ENCODE assay signal across 8 cellular contexts in the genomic region with DNA sequence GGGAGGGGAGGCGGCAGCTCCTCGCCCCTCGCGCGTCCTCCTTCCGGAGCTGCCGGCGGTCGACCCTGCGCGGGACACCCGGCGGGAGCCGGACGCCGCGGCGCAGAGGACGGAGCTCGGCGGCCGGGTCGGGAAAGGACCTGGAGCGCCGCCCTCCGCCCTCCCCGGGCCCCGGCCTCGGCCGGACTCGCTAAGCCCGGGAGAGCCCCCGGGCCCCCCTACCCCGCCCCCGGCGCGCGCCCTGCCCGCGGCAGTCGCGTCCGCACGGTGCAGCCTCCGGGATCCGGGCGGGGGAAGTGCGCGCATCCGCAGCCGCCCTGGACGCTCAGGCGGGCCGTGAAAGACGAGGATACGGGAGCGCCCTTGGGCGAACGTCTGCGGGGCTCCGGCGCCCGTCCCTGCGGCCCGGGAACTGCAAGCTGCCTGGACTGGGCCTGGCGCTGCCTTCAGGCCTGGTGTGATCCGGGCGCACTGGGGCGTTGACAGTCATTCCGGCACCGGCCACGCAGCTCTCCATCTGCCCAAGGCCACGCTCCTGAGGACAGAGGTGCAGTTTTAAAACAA. TPM values are rescaled to one million over a fixed set of nuclear protein-coding genes. Genes with fewer than 3 reads are reported as not detected.
DNase-seq lines count a peak whose midpoint lies in the region; ATAC-seq and TF ChIP-seq lines count a peak whose summit lies in the region.

No MANE protein-coding gene starts in this region.

- peak overlapping the region; percentile 37 for H3K4me3 Mint-ChIP-seq in T-helper 1 cell treated with Interleukin-12 subunit alpha and Interleukin-12 subunit beta and Interleukin-4 antibody, amounts not matched to agents 30 μg/mL and 1 μg/mL, for 36 hours
- peak overlapping the region; percentile 62 for H3K4me3 Mint-ChIP-seq in activated CD8-positive, alpha-beta T cell treated with anti-CD3 and anti-CD28 coated beads, Interleukin-2, amount 10 ng/mL, durations not matched to agents 7 days and 5 days

- peaks cover 0 to 12% of the 10 kb centered on the region in 2 donors for H3K36me3 ChIP-seq in gastroesophageal sphincter
- H3K36me3 ChIP-seq in parathyroid adenoma (ENCODE audit: control insufficient read depth, insufficient read depth, low read length): no peaks in the 10 kb centered on the region

- H3K27ac Mint-ChIP-seq in T-helper 1 cell treated with Interleukin-12 subunit alpha and Interleukin-12 subunit beta and Interleukin-4 antibody, amounts not matched to agents 30 μg/mL and 1 μg/mL, for 36 hours: no peak overlapping the region
- H3K27ac Mint-ChIP-seq in activated CD8-positive, alpha-beta T cell treated with anti-CD3 and anti-CD28 coated beads, Interleukin-2, amount 10 ng/mL, durations not matched to agents 7 days and 5 days: peak overlapping the region; percentile 20

- H3K4me1 Mint-ChIP-seq in T-helper 1 cell treated with Interleukin-12 subunit alpha and Interleukin-12 subunit beta and Interleukin-4 antibody, amounts not matched to agents 30 μg/mL and 1 μg/mL, for 36 hours (ENCODE audit: low read depth): peaks cover 7% of the 10 kb centered on the region
- H3K4me1 Mint-ChIP-seq in activated CD8-positive, alpha-beta T cell treated with anti-CD3 and anti-CD28 coated beads, Interleukin-2, amount 10 ng/mL, durations not matched to agents 7 days and 5 days (ENCODE audit: low read depth): peaks cover 24% of the 10 kb centered on the region

- TF ChIP-seq CTCF in gastroesophageal sphincter (IDR thresholded peaks at IDR 0.05): no peak
- no peak for TF ChIP-seq CTCF in parathyroid adenoma (IDR thresholded peaks at IDR 0.05)

- peak overlapping the region; percentile 77 for H3K4me2 ChIP-seq in parathyroid adenoma (ENCODE audit: low read length)

- TF ChIP-seq EP300 in gastroesophageal sphincter (IDR thresholded peaks at IDR 0.05): no peak

- no peak overlapping the region for H3K9ac ChIP-seq in parathyroid adenoma

- H3K4me1 ChIP-seq in gastroesophageal sphincter (peaks cover 0 to 63% (median 42%) of the 10 kb centered on the region in 3 donors), parathyroid adenoma (peaks cover 2% of the 10 kb centered on the region)

- peaks cover 5% of the 10 kb centered on the region for H3K27me3 ChIP-seq in gastroesophageal sphincter
- no peaks in the 10 kb centered on the region for H3K27me3 ChIP-seq in parathyroid adenoma (ENCODE audit: control insufficient read depth, insufficient read depth, low read length)

- DNase-seq in T-helper 1 cell (no peak), NCI-H526 treated with DMSO at 0.1 percent for 48 hours (lab: John Stamatoyannopoulos, UW) (no peak)
- no peak for DNase-seq in activated CD8-positive, alpha-beta T cell treated with anti-CD3 and anti-CD28 coated beads, Interleukin-2, amount 10 ng/mL, durations not matched to agents 7 days and 5 days

- ATAC-seq in activated CD8-positive, alpha-beta T cell treated with anti-CD3 and anti-CD28 coated beads, Interleukin-2, amount 10 ng/mL, durations not matched to agents 7 days and 5 days: peak; percentile 33
- ATAC-seq in gastroesophageal sphincter (peak; percentile 28), HG03439 (IDR thresholded peaks at IDR 0.05; ENCODE audit: unreplicated experiment) (no peak), HG02973 (IDR thresholded peaks at IDR 0.05; ENCODE audit: unreplicated experiment) (no peak)

- TF ChIP-seq POLR2A in gastroesophageal sphincter (IDR thresholded peaks at IDR 0.05): no peak

- peak overlapping the region; percentile 70 to 100 (median 96) for H3K27ac ChIP-seq in gastroesophageal sphincter
- H3K27ac ChIP-seq in parathyroid adenoma: peak overlapping the region; percentile 77

- POLR2A ChIA-PET in activated CD8-positive, alpha-beta T cell treated with anti-CD3 and anti-CD28 coated beads, Interleukin-2, amount 10 ng/mL, durations not matched to agents 7 days and 5 days (lab: Charles Lee): interaction anchor here (0.6 to 1.6 kb wide), 6 partner anchors 9 to 116 kb away, joined by 3 to 8 read pairs (median 4); no protein-coding TSS in a partner anchor

- no peaks in the 10 kb centered on the region for H3K36me3 Mint-ChIP-seq in T-helper 1 cell treated with Interleukin-12 subunit alpha and Interleukin-12 subunit beta and Interleukin-4 antibody, amounts not matched to agents 30 μg/mL and 1 μg/mL, for 36 hours (ENCODE audit: low read depth)
- H3K36me3 Mint-ChIP-seq in activated CD8-positive, alpha-beta T cell treated with anti-CD3 and anti-CD28 coated beads, Interleukin-2, amount 10 ng/mL, durations not matched to agents 7 days and 5 days (ENCODE audit: low read depth): no peaks in the 10 kb centered on the region

- WGBS in gastroesophageal sphincter (ENCODE audit: low coverage in 1 of 2), 2 donors: no CpG with 5 or more reads among the region's 73 CpGs

- peak overlapping the region; percentile 71 to 81 for H3K4me3 ChIP-seq in gastroesophageal sphincter
- H3K4me3 ChIP-seq in parathyroid adenoma (ENCODE audit: low read depth, low read length): peak overlapping the region; percentile 46

- peaks cover 16% of the 10 kb centered on the region for H3K27me3 Mint-ChIP-seq in T-helper 1 cell treated with Interleukin-12 subunit alpha and Interleukin-12 subunit beta and Interleukin-4 antibody, amounts not matched to agents 30 μg/mL and 1 μg/mL, for 36 hours (ENCODE audit: low read depth)
- peaks cover 7% of the 10 kb centered on the region for H3K27me3 Mint-ChIP-seq in activated CD8-positive, alpha-beta T cell treated with anti-CD3 and anti-CD28 coated beads, Interleukin-2, amount 10 ng/mL, durations not matched to agents 7 days and 5 days (ENCODE audit: low read depth)

- H3K79me2 ChIP-seq in parathyroid adenoma: peaks cover 6% of the 10 kb centered on the region

- H3K9me3 ChIP-seq in gastroesophageal sphincter (no peaks in the 10 kb centered on the region), parathyroid adenoma (ENCODE audit: control insufficient read depth, low read length) (no peaks in the 10 kb centered on the region)

- H3K9me3 Mint-ChIP-seq in T-helper 1 cell treated with Interleukin-12 subunit alpha and Interleukin-12 subunit beta and Interleukin-4 antibody, amounts not matched to agents 30 μg/mL and 1 μg/mL, for 36 hours: no peaks in the 10 kb centered on the region
- no peaks in the 10 kb centered on the region for H3K9me3 Mint-ChIP-seq in activated CD8-positive, alpha-beta T cell treated with anti-CD3 and anti-CD28 coated beads, Interleukin-2, amount 10 ng/mL, durations not matched to agents 7 days and 5 days (ENCODE audit: insufficient read depth)

- CTCF ChIA-PET in activated CD8-positive, alpha-beta T cell treated with anti-CD3 and anti-CD28 coated beads, Interleukin-2, amount 10 ng/mL, durations not matched to agents 7 days and 5 days (lab: Charles Lee): interaction anchor here (0.9 to 1.6 kb wide), 3 partner anchors 14 to 27 kb away, joined by 3 to 4 read pairs (median 4); no protein-coding TSS in a partner anchor

- peak overlapping the region; percentile 38 for H2AFZ ChIP-seq in parathyroid adenoma

RNA-seq across cellular contexts. Expression of gene NACC2, which starts 0.5 kb away (rescaled TPM):
- 1 to 10 TPM; 5.6 to 6.4 TPM for total RNA-seq in activated CD8-positive, alpha-beta T cell treated with anti-CD3 and anti-CD28 coated beads, Interleukin-2, amount 10 ng/mL, durations not matched to agents 7 days and 5 days
- 100 to 1,000 TPM in 3 of 4 donors, 10 to 100 TPM in 1; 71.4 to 209 (median 110) TPM for total RNA-seq in gastroesophageal sphincter

RNA-seq across cellular contexts. Expression of gene TMEM250, which starts 23.1 kb away (rescaled TPM):
- total RNA-seq in activated CD8-positive, alpha-beta T cell treated with anti-CD3 and anti-CD28 coated beads, Interleukin-2, amount 10 ng/mL, durations not matched to agents 7 days and 5 days: 10 to 100 TPM; 56.5 to 57.0 TPM
- 10 to 100 TPM; 28.7 to 66.1 (median 45.3) TPM for total RNA-seq in gastroesophageal sphincter

Comparison
In these comparisons a context has a peak if more than half of its experiments do, and no peak if none do; other contexts are left out.
1. ATAC-seq: peak in activated CD8-positive, alpha-beta T cell treated with anti-CD3 and anti-CD28 coated beads, Interleukin-2, amount 10 ng/mL, durations not matched to agents 7 days and 5 days (single experiment) and gastroesophageal sphincter (single experiment); none in HG03439 (single experiment) and HG02973 (single experiment).
2. RNA of gene NACC2, which starts 0.5 kb away (total RNA-seq): 71.4 to 209 TPM in gastroesophageal sphincter; 5.6 to 6.4 TPM in activated CD8-positive, alpha-beta T cell treated with anti-CD3 and anti-CD28 coated beads, Interleukin-2, amount 10 ng/mL, durations not matched to agents 7 days and 5 days; every median in the first group is over 4 times any median in the second.